In the genomic region with DNA sequence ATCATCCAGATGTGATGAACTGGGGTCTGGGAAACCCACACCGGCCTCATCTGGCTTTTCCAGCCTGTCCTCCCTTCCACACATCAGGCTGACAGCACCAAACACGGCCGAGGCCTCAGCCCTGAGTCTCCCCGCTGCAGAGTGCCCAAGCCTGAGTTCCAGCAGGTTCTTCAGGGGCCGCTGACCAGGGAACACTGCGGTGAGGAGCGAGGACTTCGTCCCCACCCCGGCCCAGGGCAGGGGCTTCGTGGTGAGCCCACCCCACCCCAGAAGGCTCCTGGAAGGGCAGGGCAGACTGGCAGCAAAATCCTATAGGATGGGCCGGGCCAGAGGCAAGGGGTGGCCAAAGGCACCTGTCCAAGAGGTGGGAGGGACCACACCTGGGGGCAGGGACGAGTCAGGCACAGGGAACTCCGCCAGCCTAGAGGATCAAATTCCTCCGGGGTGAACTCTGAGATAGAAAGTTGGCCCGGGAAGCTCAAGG, we compare ENCODE assay signal across 14 cellular contexts. TPM values are rescaled to one million over a fixed set of nuclear protein-coding genes. Genes with fewer than 3 reads are reported as not detected.
DNase-seq lines count a peak whose midpoint lies in the region; ATAC-seq and TF ChIP-seq lines count a peak whose summit lies in the region.
"Had no signal": no experiment of that assay in that cellular context is flagged by ENCODE, and none has a peak within 500 bp of the region (broad histone marks: within the 10 kb centered on the region; RNA-seq: fewer than 3 reads in every experiment).

Gene SLC51A, plus strand, starts transcription at position 454 of the 484 bp plus-strand sequence. CDS start 179 bp downstream, outside the sequence.

- peak within 1 kb of the TSS in 1 of 2 donors; percentile 87 for H3K27ac ChIP-seq in left lung
- H3K27ac ChIP-seq: heart left ventricle had no signal

- TF ChIP-seq CTCF in left lung (IDR thresholded peaks at IDR 0.05) = no peak

- peaks cover 8 to 38% of the 10 kb centered on the region in 2 donors for H3K4me1 ChIP-seq in left lung

- peak within 1 kb of the TSS; percentile 53 for H3K4me3 Mint-ChIP-seq in activated CD4-positive, alpha-beta T cell treated with anti-CD3 and anti-CD28 coated beads, Interleukin-2, amount 10 ng/mL, durations not matched to agents 24 days and 14 days
- peak within 1 kb of the TSS; percentile 28 for H3K4me3 Mint-ChIP-seq in activated naive CD8-positive, alpha-beta T cell treated with anti-CD3 and anti-CD28 coated beads, Interleukin-2, amount 10 ng/mL, durations not matched to agents 7 days and 5 days
- H3K4me3 Mint-ChIP-seq in stimulated activated effector memory CD8-positive, alpha-beta T cell treated with anti-CD3 and anti-CD28 coated beads, Interleukin-12 subunit alpha, Interleukin-12 subunit beta, amount 100 ng/mL, for 72 hours = peak within 1 kb of the TSS; percentile 0
- H3K4me3 Mint-ChIP-seq in immature natural killer cell = peak within 1 kb of the TSS in 1 of 5 donors; percentile 36

- intact Hi-C loops in activated CD4-positive, alpha-beta T cell treated with anti-CD3 and anti-CD28 coated beads, Interleukin-2, amount 10 ng/mL, durations not matched to agents 24 days and 14 days (cut with micrococcal nuclease) = no loop called here
- intact Hi-C loops in left lung (cut with DNase I) = no loop called here

- H3K4me3 ChIP-seq in left lung = no peak within 1 kb of the TSS
- H3K4me3 ChIP-seq: heart left ventricle had no signal

- no peaks in the 10 kb centered on the region for H3K36me3 ChIP-seq in left lung
- H3K36me3 ChIP-seq: heart left ventricle had no signal

- no peak for ATAC-seq in activated naive CD8-positive, alpha-beta T cell treated with anti-CD3 and anti-CD28 coated beads, Interleukin-2, amount 10 ng/mL, durations not matched to agents 7 days and 5 days (ENCODE audit: low read depth)
- peak; percentile 41 for ATAC-seq in left lung
- ATAC-seq in stimulated activated effector memory CD8-positive, alpha-beta T cell treated with anti-CD3 and anti-CD28 coated beads, Interleukin-12 subunit alpha, Interleukin-12 subunit beta, amount 100 ng/mL, for 72 hours = no peak
- ATAC-seq: heart left ventricle had no signal

- no peaks in the 10 kb centered on the region for H3K27me3 Mint-ChIP-seq in activated CD4-positive, alpha-beta T cell treated with anti-CD3 and anti-CD28 coated beads, Interleukin-2, amount 10 ng/mL, durations not matched to agents 24 days and 14 days
- no peaks in the 10 kb centered on the region for H3K27me3 Mint-ChIP-seq in activated naive CD8-positive, alpha-beta T cell treated with anti-CD3 and anti-CD28 coated beads, Interleukin-2, amount 10 ng/mL, durations not matched to agents 7 days and 5 days
- H3K27me3 Mint-ChIP-seq in immature natural killer cell (ENCODE audit: low read depth in 3 of 3) = peaks cover 0 to 9% (median 4%) of the 10 kb centered on the region in 3 donors

- peaks cover 13% of the 10 kb centered on the region for H3K4me1 Mint-ChIP-seq in activated CD4-positive, alpha-beta T cell treated with anti-CD3 and anti-CD28 coated beads, Interleukin-2, amount 10 ng/mL, durations not matched to agents 24 days and 14 days
- H3K4me1 Mint-ChIP-seq in activated naive CD8-positive, alpha-beta T cell treated with anti-CD3 and anti-CD28 coated beads, Interleukin-2, amount 10 ng/mL, durations not matched to agents 7 days and 5 days = peaks cover 14% of the 10 kb centered on the region
- H3K4me1 Mint-ChIP-seq in stimulated activated effector memory CD8-positive, alpha-beta T cell treated with anti-CD3 and anti-CD28 coated beads, Interleukin-12 subunit alpha, Interleukin-12 subunit beta, amount 100 ng/mL, for 72 hours = peaks cover 22% of the 10 kb centered on the region
- H3K4me1 Mint-ChIP-seq in immature natural killer cell = peaks cover 12 to 16% of the 10 kb centered on the region in 2 donors

- H3K9me3 Mint-ChIP-seq in activated CD4-positive, alpha-beta T cell treated with anti-CD3 and anti-CD28 coated beads, Interleukin-2, amount 10 ng/mL, durations not matched to agents 24 days and 14 days = no peaks in the 10 kb centered on the region
- no peaks in the 10 kb centered on the region for H3K9me3 Mint-ChIP-seq in activated naive CD8-positive, alpha-beta T cell treated with anti-CD3 and anti-CD28 coated beads, Interleukin-2, amount 10 ng/mL, durations not matched to agents 7 days and 5 days
- no peaks in the 10 kb centered on the region for H3K9me3 Mint-ChIP-seq in stimulated activated effector memory CD8-positive, alpha-beta T cell treated with anti-CD3 and anti-CD28 coated beads, Interleukin-12 subunit alpha, Interleukin-12 subunit beta, amount 100 ng/mL, for 72 hours
- H3K9me3 Mint-ChIP-seq in immature natural killer cell = no peaks in the 10 kb centered on the region

- H3K27ac Mint-ChIP-seq in activated CD4-positive, alpha-beta T cell treated with anti-CD3 and anti-CD28 coated beads, Interleukin-2, amount 10 ng/mL, durations not matched to agents 24 days and 14 days = peak within 1 kb of the TSS; percentile 79
- peak within 1 kb of the TSS; percentile 34 for H3K27ac Mint-ChIP-seq in activated naive CD8-positive, alpha-beta T cell treated with anti-CD3 and anti-CD28 coated beads, Interleukin-2, amount 10 ng/mL, durations not matched to agents 7 days and 5 days
- H3K27ac Mint-ChIP-seq in stimulated activated effector memory CD8-positive, alpha-beta T cell treated with anti-CD3 and anti-CD28 coated beads, Interleukin-12 subunit alpha, Interleukin-12 subunit beta, amount 100 ng/mL, for 72 hours = peak within 1 kb of the TSS; percentile 36
- peak within 1 kb of the TSS in 2 of 6 donors; percentile 13 to 40 for H3K27ac Mint-ChIP-seq in immature natural killer cell

- no peak for DNase-seq in activated CD4-positive, alpha-beta T cell treated with anti-CD3 and anti-CD28 coated beads, Interleukin-2, amount 10 ng/mL, durations not matched to agents 24 days and 14 days
- no peak for DNase-seq in activated CD4-positive, alpha-beta T cell treated with anti-CD3 and anti-CD28 coated beads, Interleukin-2, amount 50 U/mL, for 4 hours
- no peak for DNase-seq in activated naive CD8-positive, alpha-beta T cell treated with anti-CD3 and anti-CD28 coated beads, Interleukin-2, amount 10 ng/mL, durations not matched to agents 7 days and 5 days
- no peak for DNase-seq in left lung
- no peak for DNase-seq in stimulated activated effector memory CD8-positive, alpha-beta T cell treated with anti-CD3 and anti-CD28 coated beads, Interleukin-12 subunit alpha, Interleukin-12 subunit beta, amount 100 ng/mL, for 72 hours (ENCODE audit: low spot score in 2 of 2)
- no peak for DNase-seq in GDM1 (lab: John Stamatoyannopoulos, UW)
- no peak for DNase-seq in immature natural killer cell
- no peak for DNase-seq in stimulated activated naive CD4-positive, alpha-beta T cell (lab: John Stamatoyannopoulos, UW)
- DNase-seq: DMS79, heart left ventricle, NCI-H2171 had no signal

- no peaks in the 10 kb centered on the region for H3K9me3 ChIP-seq in left lung
- H3K9me3 ChIP-seq: heart left ventricle had no signal

- peaks cover 0 to 28% of the 10 kb centered on the region in 2 donors for H3K27me3 ChIP-seq in left lung

- H3K36me3 Mint-ChIP-seq in activated CD4-positive, alpha-beta T cell treated with anti-CD3 and anti-CD28 coated beads, Interleukin-2, amount 10 ng/mL, durations not matched to agents 24 days and 14 days (ENCODE audit: low read depth) = no peaks in the 10 kb centered on the region
- no peaks in the 10 kb centered on the region for H3K36me3 Mint-ChIP-seq in activated naive CD8-positive, alpha-beta T cell treated with anti-CD3 and anti-CD28 coated beads, Interleukin-2, amount 10 ng/mL, durations not matched to agents 7 days and 5 days
- H3K36me3 Mint-ChIP-seq in stimulated activated effector memory CD8-positive, alpha-beta T cell treated with anti-CD3 and anti-CD28 coated beads, Interleukin-12 subunit alpha, Interleukin-12 subunit beta, amount 100 ng/mL, for 72 hours = no peaks in the 10 kb centered on the region
- no peaks in the 10 kb centered on the region for H3K36me3 Mint-ChIP-seq in immature natural killer cell

- POLR2A ChIA-PET in activated naive CD8-positive, alpha-beta T cell treated with anti-CD3 and anti-CD28 coated beads, Interleukin-2, amount 10 ng/mL, durations not matched to agents 7 days and 5 days (lab: Charles Lee) = no interaction called here

RNA-seq across cellular contexts. Expression of gene SLC51A, which starts in this region (rescaled TPM):
- total RNA-seq in activated CD4-positive, alpha-beta T cell treated with anti-CD3 and anti-CD28 coated beads, Interleukin-2, amount 10 ng/mL, durations not matched to agents 24 days and 14 days = not detected in 2 replicates
- not detected for total RNA-seq in activated naive CD8-positive, alpha-beta T cell treated with anti-CD3 and anti-CD28 coated beads, Interleukin-2, amount 10 ng/mL, durations not matched to agents 7 days and 5 days
- total RNA-seq in left lung = 1 to 10 TPM in 1 of 2 donors, not detected in 1; 1.2 TPM
- polyA plus RNA-seq in immature natural killer cell = 1 to 10 TPM in 1 of 3 donors, under 1 TPM in 1, not detected in 1; 0.62 to 1.6 TPM
- total RNA-seq: A673; T-helper 2 cell treated with Interferon-gamma antibody and Interleukin-4, amounts not matched to agents 100 ng/mL and 5 ng/mL, for 36 hours; ureter had no signal
